In the genomic region with DNA sequence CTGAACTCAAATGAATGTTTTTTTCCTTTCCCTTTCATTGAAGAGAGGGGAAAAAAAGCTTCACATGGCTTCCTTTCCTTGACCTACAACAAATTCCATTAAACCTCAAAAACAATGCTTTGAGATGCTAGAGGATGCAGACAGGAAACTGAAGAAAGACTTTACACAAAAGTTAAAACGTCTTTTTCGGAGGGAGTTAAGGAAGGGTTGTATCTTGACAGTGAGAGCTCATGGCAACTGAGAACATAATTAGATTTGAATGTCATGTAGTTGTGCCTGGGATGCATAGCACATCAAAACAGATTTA, we compare ENCODE assay signal across 13 cellular contexts.
A peak's percentile ranks its signal among the peaks of the same experiment; 100 is the strongest.
DNase-seq lines count a peak whose midpoint lies in the region; ATAC-seq and TF ChIP-seq lines count a peak whose summit lies in the region.
"Had no signal": no experiment of that assay in that cellular context is flagged by ENCODE, and none has a peak within 500 bp of the region (broad histone marks: within the 10 kb centered on the region; RNA-seq: fewer than 3 reads in every experiment).

No MANE protein-coding gene starts in this region.

- H3K4me3 Mint-ChIP-seq in stimulated activated naive B cell treated with anti-CD40 and anti-IgM and Interleukin-4, amounts not matched to agents 10 μg/mL and 1 μg/mL and 100 μg/mL, for 72 hours = peak overlapping the region in 1 of 2 donors; percentile 39
- no peak overlapping the region for H3K4me3 Mint-ChIP-seq in Calu3 (ENCODE audit: low read depth, unreplicated experiment)

- no TSS peak for BruUV-seq in Calu3 (replicated peaks; lab: Mats Ljungman, UMichigan)

- peak overlapping the region; percentile 23 for H3K27ac ChIP-seq in Karpas-422 (ENCODE audit: low read length)

- H2AFZ ChIP-seq in Karpas-422 (ENCODE audit: low read length) = no peak overlapping the region

- CTCF ChIA-PET in Calu3 (lab: Charles Lee) = no interaction called here

- ATAC-seq in stimulated activated naive B cell treated with anti-CD40 and anti-IgM and Interleukin-4, amounts not matched to agents 10 μg/mL and 1 μg/mL and 100 μg/mL, for 72 hours (replicated peaks) = no peak
- ATAC-seq in HG03354 (IDR thresholded peaks at IDR 0.05; ENCODE audit: poor library complexity, severe bottlenecking, unreplicated experiment) = no peak

- in situ Hi-C loops in astrocyte of the spinal cord (cut with HindIII; ENCODE audit: low sequenced_read_pairs) = no loop called here

- H3K36me3 ChIP-seq in Karpas-422 (ENCODE audit: insufficient read depth, low read length) = peaks cover 35% of the 10 kb centered on the region

- H3K4me1 ChIP-seq in Karpas-422 (ENCODE audit: low read length) = peaks cover 68% of the 10 kb centered on the region

- no peaks in the 10 kb centered on the region; the same call in 1 of the 2 replicates for H3K9me3 ChIP-seq in Karpas-422 (ENCODE audit: low read length)

- H3K4me1 Mint-ChIP-seq in stimulated activated naive B cell treated with anti-CD40 and anti-IgM and Interleukin-4, amounts not matched to agents 10 μg/mL and 1 μg/mL and 100 μg/mL, for 72 hours = peaks cover 38 to 65% of the 10 kb centered on the region in 2 donors
- H3K4me1 Mint-ChIP-seq in Calu3 (ENCODE audit: low read depth, unreplicated experiment) = peaks cover 7% of the 10 kb centered on the region

- no peaks in the 10 kb centered on the region for H3K9me2 ChIP-seq in Karpas-422 (replicated peaks; ENCODE audit: insufficient read depth, low read length)

- no peak overlapping the region for H3K4me2 ChIP-seq in Karpas-422 (ENCODE audit: low read depth, low read length, poor library complexity, severe bottlenecking)

- peaks cover 0 to 2% of the 10 kb centered on the region in 2 donors for H3K9me3 Mint-ChIP-seq in stimulated activated naive B cell treated with anti-CD40 and anti-IgM and Interleukin-4, amounts not matched to agents 10 μg/mL and 1 μg/mL and 100 μg/mL, for 72 hours
- peaks cover 2% of the 10 kb centered on the region for H3K9me3 Mint-ChIP-seq in Calu3 (ENCODE audit: low read depth, unreplicated experiment)

- H4K20me1 ChIP-seq in Karpas-422 (ENCODE audit: insufficient read depth, low read depth, low read length) = no peaks in the 10 kb centered on the region

- H3K4me3 ChIP-seq in Karpas-422 (ENCODE audit: low read length) (no peak overlapping the region), astrocyte of the spinal cord (ENCODE audit: low read depth, low read length) (no peak overlapping the region)

- H3K36me3 Mint-ChIP-seq in stimulated activated naive B cell treated with anti-CD40 and anti-IgM and Interleukin-4, amounts not matched to agents 10 μg/mL and 1 μg/mL and 100 μg/mL, for 72 hours = peaks cover 17 to 47% of the 10 kb centered on the region in 2 donors
- no peaks in the 10 kb centered on the region for H3K36me3 Mint-ChIP-seq in Calu3 (ENCODE audit: insufficient read depth, unreplicated experiment)

- H3K27ac Mint-ChIP-seq in stimulated activated naive B cell treated with anti-CD40 and anti-IgM and Interleukin-4, amounts not matched to agents 10 μg/mL and 1 μg/mL and 100 μg/mL, for 72 hours = peak overlapping the region; percentile 81
- H3K27ac Mint-ChIP-seq in Calu3 (ENCODE audit: unreplicated experiment) = no peak overlapping the region

- no peaks in the 10 kb centered on the region for H3K27me3 ChIP-seq in Karpas-422 (ENCODE audit: low read length)

- TF ChIP-seq CTCF in astrocyte of the spinal cord (IDR thresholded peaks at IDR 0.05; ENCODE audit: low read depth, low read length) (no peak), Calu3 (IDR thresholded peaks at IDR 0.05; ENCODE audit: unreplicated experiment) (no peak)

- no peak overlapping the region for H3K9ac ChIP-seq in Karpas-422 (ENCODE audit: low read length)

- no peak for DNase-seq in Karpas-422
- peak; percentile 51 for DNase-seq in astrocyte of the spinal cord (ENCODE audit: low read depth, low spot score)
- peak; percentile 28 for DNase-seq in left kidney (ENCODE audit: low read depth, low spot score)
- no peak for DNase-seq in stimulated activated naive B cell treated with anti-CD40 and anti-IgM and Interleukin-4, amounts not matched to agents 10 μg/mL and 1 μg/mL and 100 μg/mL, for 72 hours
- no peak for DNase-seq in Calu3
- no peak for DNase-seq in SIG-M5 treated with dmso at 0.1 percent for 504 hours (lab: John Stamatoyannopoulos, UW; ENCODE audit: unreplicated experiment)
- DNase-seq: activated CD4-positive, alpha-beta T cell treated with anti-CD3 and anti-CD28 coated beads for 48 hours; AML-193; NCI-H1436 treated with DMSO at 0.1 percent for 48 hours; NCI-H774; stimulated activated CD4-positive, alpha-beta T cell treated with anti-CD3 and anti-CD28 coated beads, Interleukin-4, amount 100 ng/mL, for 1 hour; substantia nigra had no signal

- H3K27me3 Mint-ChIP-seq in stimulated activated naive B cell treated with anti-CD40 and anti-IgM and Interleukin-4, amounts not matched to agents 10 μg/mL and 1 μg/mL and 100 μg/mL, for 72 hours = no peaks in the 10 kb centered on the region
- peaks cover 51% of the 10 kb centered on the region for H3K27me3 Mint-ChIP-seq in Calu3 (ENCODE audit: unreplicated experiment)

- peaks cover 82% of the 10 kb centered on the region for H3K79me2 ChIP-seq in Karpas-422 (ENCODE audit: low read length)

- intact Hi-C loops in Calu3 (cut with micrococcal nuclease; ENCODE audit: unreplicated experiment) = no loop called here

Comparison
In these comparisons a context has a peak if more than half of its experiments do, and no peak if none do; other contexts are left out.
1. DNase-seq: peak in astrocyte of the spinal cord (single experiment) and left kidney (single experiment); none in Karpas-422 (single experiment), stimulated activated naive B cell treated with anti-CD40 and anti-IgM and Interleukin-4, amounts not matched to agents 10 μg/mL and 1 μg/mL and 100 μg/mL, for 72 hours (single experiment), Calu3 (single experiment) and SIG-M5 treated with dmso at 0.1 percent for 504 hours (single experiment).